ENCODE assay signal across 8 cellular contexts in genomic region chr17:82031885-82032627, GRCh38. TPM values are rescaled to one million over a fixed set of nuclear protein-coding genes. Genes with fewer than 3 reads are reported as not detected.
DNase-seq lines count a peak whose midpoint lies in the region; ATAC-seq and TF ChIP-seq lines count a peak whose summit lies in the region.

No MANE protein-coding gene starts in this region.

- no peaks in the 10 kb centered on the region for H3K27me3 Mint-ChIP-seq in activated CD4-positive, alpha-beta memory T cell treated with anti-CD3 and anti-CD28 coated beads for 36 hours

- ATAC-seq in GM19467 (IDR thresholded peaks at IDR 0.05; ENCODE audit: unreplicated experiment) (no peak), HG02840 (IDR thresholded peaks at IDR 0.05; ENCODE audit: low FRiP score, unreplicated experiment) (no peak)

- H3K27ac Mint-ChIP-seq in activated CD4-positive, alpha-beta memory T cell treated with anti-CD3 and anti-CD28 coated beads for 36 hours = no peak overlapping the region

- CTCF ChIA-PET in activated CD4-positive, alpha-beta memory T cell treated with anti-CD3 and anti-CD28 coated beads for 36 hours (lab: Charles Lee) = interaction anchor here (0.5 to 4.9 kb wide), 5 partner anchors 11 to 421 kb away, joined by 3 to 54 read pairs (median 4); partner anchors contain the start of gene CENPX

- intact Hi-C loops in activated CD4-positive, alpha-beta memory T cell treated with anti-CD3 and anti-CD28 coated beads for 36 hours (cut with micrococcal nuclease) = loop anchor here (2.0 to 10.0 kb wide), 2 partner anchors 67 to 383 kb away; partner anchors contain the start of genes FASN, HEXD and OGFOD3

- TF ChIP-seq CTCF in LNCaP clone FGC (IDR thresholded peaks at IDR 0.05; ENCODE audit: control insufficient read depth, extremely low read depth, insufficient read depth) = no peak
- TF ChIP-seq CTCF in fibroblast of the aortic adventitia (IDR thresholded peaks at IDR 0.05; ENCODE audit: insufficient read depth, low read length) = no peak

- peak overlapping the region; percentile 43 for H3K4me3 Mint-ChIP-seq in activated CD4-positive, alpha-beta memory T cell treated with anti-CD3 and anti-CD28 coated beads for 36 hours

- no peaks in the 10 kb centered on the region for H3K9me3 Mint-ChIP-seq in activated CD4-positive, alpha-beta memory T cell treated with anti-CD3 and anti-CD28 coated beads for 36 hours

- H3K4me1 Mint-ChIP-seq in activated CD4-positive, alpha-beta memory T cell treated with anti-CD3 and anti-CD28 coated beads for 36 hours (ENCODE audit: low read depth) = peaks cover 19% of the 10 kb centered on the region

- POLR2A ChIA-PET in activated CD4-positive, alpha-beta memory T cell treated with anti-CD3 and anti-CD28 coated beads for 36 hours (lab: Charles Lee) = no interaction called here

- H3K36me3 Mint-ChIP-seq in activated CD4-positive, alpha-beta memory T cell treated with anti-CD3 and anti-CD28 coated beads for 36 hours = peaks cover 8% of the 10 kb centered on the region

- H3K4me3 ChIP-seq in LNCaP clone FGC (ENCODE audit: low read depth, low read length) = peak overlapping the region; percentile 78
- H3K4me3 ChIP-seq in fibroblast of the aortic adventitia (ENCODE audit: low read depth, low read length) = peak overlapping the region; percentile 55

- peak; percentile 7 for DNase-seq in DMS153 treated with DMSO at 0.1 percent for 48 hours (lab: John Stamatoyannopoulos, UW; ENCODE audit: unreplicated experiment)
- no peak for DNase-seq in LNCaP clone FGC (ENCODE audit: low read depth)
- DNase-seq in activated CD4-positive, alpha-beta memory T cell treated with anti-CD3 and anti-CD28 coated beads for 36 hours = peak; percentile 60
- DNase-seq in fibroblast of the aortic adventitia (ENCODE audit: low read depth) = no peak
- peak; percentile 63 for DNase-seq in stimulated activated CD8-positive, alpha-beta memory T cell treated with anti-CD3 and anti-CD28 coated beads, Interleukin-4, amount 100 ng/mL, for 48 hours
- no peak for DNase-seq in SHP77 treated with DMSO at 0.1 percent for 48 hours (lab: John Stamatoyannopoulos, UW)

RNA-seq across cellular contexts. Expression of gene RAC3, which starts 0.6 kb away (rescaled TPM):
- 1 to 10 TPM; 6.3 to 8.1 TPM for total RNA-seq in activated CD4-positive, alpha-beta memory T cell treated with anti-CD3 and anti-CD28 coated beads for 36 hours
- 6.2 and 13.5 TPM in 2 replicates for total RNA-seq in fibroblast of the aortic adventitia (ENCODE audit: low replicate concordance)

RNA-seq across cellular contexts. Expression of gene DCXR, which starts 5.4 kb away (rescaled TPM):
- 100 to 1,000 TPM; 105 to 115 TPM for total RNA-seq in activated CD4-positive, alpha-beta memory T cell treated with anti-CD3 and anti-CD28 coated beads for 36 hours
- total RNA-seq in fibroblast of the aortic adventitia (ENCODE audit: low replicate concordance) = 29.3 and 101 TPM in 2 replicates

RNA-seq across cellular contexts. Expression of gene LRRC45, which starts 9.0 kb away (rescaled TPM):
- 10 to 100 TPM; 16.3 to 19.0 TPM for total RNA-seq in activated CD4-positive, alpha-beta memory T cell treated with anti-CD3 and anti-CD28 coated beads for 36 hours
- 15.5 and 22.0 TPM in 2 replicates for total RNA-seq in fibroblast of the aortic adventitia (ENCODE audit: low replicate concordance)

RNA-seq across cellular contexts. Expression of gene CENPX, which starts 9.4 kb away (rescaled TPM):
- 10 to 100 TPM; 83.0 to 85.8 TPM for total RNA-seq in activated CD4-positive, alpha-beta memory T cell treated with anti-CD3 and anti-CD28 coated beads for 36 hours
- 27.6 and 41.8 TPM in 2 replicates for total RNA-seq in fibroblast of the aortic adventitia (ENCODE audit: low replicate concordance)

RNA-seq across cellular contexts. Expression of gene RFNG, which starts 19.6 kb away (rescaled TPM):
- 10 to 100 TPM; 16.5 to 17.5 TPM for total RNA-seq in activated CD4-positive, alpha-beta memory T cell treated with anti-CD3 and anti-CD28 coated beads for 36 hours
- 32.0 and 33.3 TPM in 2 replicates for total RNA-seq in fibroblast of the aortic adventitia (ENCODE audit: low replicate concordance)

Comparison
In these comparisons a context has a peak if more than half of its experiments do, and no peak if none do; other contexts are left out.
1. DNase-seq: peak in DMS153 treated with DMSO at 0.1 percent for 48 hours (single experiment), activated CD4-positive, alpha-beta memory T cell treated with anti-CD3 and anti-CD28 coated beads for 36 hours (single experiment) and stimulated activated CD8-positive, alpha-beta memory T cell treated with anti-CD3 and anti-CD28 coated beads, Interleukin-4, amount 100 ng/mL, for 48 hours (single experiment); none in LNCaP clone FGC (single experiment), fibroblast of the aortic adventitia (single experiment) and SHP77 treated with DMSO at 0.1 percent for 48 hours (single experiment).